8 cellular contexts compared by ENCODE assay signal in genomic region chr2:38600242-38600891, GRCh38. TPM values are rescaled to one million over a fixed set of nuclear protein-coding genes. Genes with fewer than 3 reads are reported as not detected.
DNase-seq lines count a peak whose midpoint lies in the region; ATAC-seq, FAIRE-seq and TF ChIP-seq lines count a peak whose summit lies in the region.

No MANE protein-coding gene starts in this region.

- H3K27me3 Mint-ChIP-seq in activated T-helper 2 cell treated with anti-CD3 and anti-CD28 coated beads, Interferon-gamma antibody, Interleukin-2, Interleukin-4, amounts not matched to agents 10 μg/mL and 5 μg/mL and 100 μg/mL, durations not matched to agents 14 hours and 24 hours and 36 hours (ENCODE audit: low read depth): no peaks in the 10 kb centered on the region

- H3K9ac ChIP-seq in kidney (ENCODE audit: low read length in 2 of 2): no peak overlapping the region

- peak overlapping the region; percentile 56 to 79 for H3K4me3 ChIP-seq in kidney (ENCODE audit: low read length in 2 of 2)
- H3K4me3 ChIP-seq in upper lobe of right lung: peak overlapping the region; percentile 83

- no peaks in the 10 kb centered on the region for H3K36me3 ChIP-seq in kidney (ENCODE audit: control insufficient read depth in 1 of 2, insufficient read depth in 2 of 2, low read length in 2 of 2)
- no peaks in the 10 kb centered on the region for H3K36me3 ChIP-seq in upper lobe of right lung

- no peaks in the 10 kb centered on the region for H3K27me3 ChIP-seq in upper lobe of right lung

- FAIRE-seq in kidney (lab: Jason Lieb, UNC): no peak

- peak; percentile 27 for DNase-seq in stimulated activated CD4-positive, alpha-beta T cell treated with anti-CD3 and anti-CD28 coated beads, Interleukin-4, amount 100 ng/mL, for 24 hours
- DNase-seq in stimulated activated CD4-positive, alpha-beta T cell treated with anti-CD3 and anti-CD28 coated beads, Interleukin-1b, Interleukin-23, amount 100 ng/mL, for 48 hours: no peak
- DNase-seq in activated T-helper 2 cell treated with anti-CD3 and anti-CD28 coated beads, Interferon-gamma antibody, Interleukin-2, Interleukin-4, amounts not matched to agents 10 μg/mL and 5 μg/mL and 100 μg/mL, durations not matched to agents 14 hours and 24 hours and 36 hours (ENCODE audit: low spot score): no peak
- DNase-seq in kidney (peak; percentile 59), upper lobe of right lung (no peak), NCI-H2081 treated with DMSO at 0.1 percent for 48 hours (lab: John Stamatoyannopoulos, UW) (no peak), KG1 (lab: John Stamatoyannopoulos, UW) (no peak), putamen (ENCODE audit: low spot score) (no peak)

- H3K9me3 Mint-ChIP-seq in activated T-helper 2 cell treated with anti-CD3 and anti-CD28 coated beads, Interferon-gamma antibody, Interleukin-2, Interleukin-4, amounts not matched to agents 10 μg/mL and 5 μg/mL and 100 μg/mL, durations not matched to agents 14 hours and 24 hours and 36 hours: no peaks in the 10 kb centered on the region

- H3K9me3 ChIP-seq in kidney (ENCODE audit: control insufficient read depth in 1 of 2, low read length in 2 of 2) (no peaks in the 10 kb centered on the region), upper lobe of right lung (no peaks in the 10 kb centered on the region)

- no peak for TF ChIP-seq CTCF in kidney (IDR thresholded peaks at IDR 0.05; ENCODE audit: borderline replicate concordance, extremely low read depth, insufficient read depth)
- no peak for TF ChIP-seq CTCF in upper lobe of right lung (IDR thresholded peaks at IDR 0.05)

- intact Hi-C loops in activated T-helper 2 cell treated with anti-CD3 and anti-CD28 coated beads, Interferon-gamma antibody, Interleukin-2, Interleukin-4, amounts not matched to agents 10 μg/mL and 5 μg/mL and 100 μg/mL, durations not matched to agents 14 hours and 24 hours and 36 hours (cut with micrococcal nuclease): no loop called here
- intact Hi-C loops in kidney (cut with DNase I) (no loop called here), upper lobe of right lung (cut with DNase I) (no loop called here)

- peaks cover 63% of the 10 kb centered on the region for H3K4me1 Mint-ChIP-seq in activated T-helper 2 cell treated with anti-CD3 and anti-CD28 coated beads, Interferon-gamma antibody, Interleukin-2, Interleukin-4, amounts not matched to agents 10 μg/mL and 5 μg/mL and 100 μg/mL, durations not matched to agents 14 hours and 24 hours and 36 hours (ENCODE audit: low read depth)

- H3K36me3 Mint-ChIP-seq in activated T-helper 2 cell treated with anti-CD3 and anti-CD28 coated beads, Interferon-gamma antibody, Interleukin-2, Interleukin-4, amounts not matched to agents 10 μg/mL and 5 μg/mL and 100 μg/mL, durations not matched to agents 14 hours and 24 hours and 36 hours (ENCODE audit: low read depth): peaks cover 38% of the 10 kb centered on the region

- H3K27ac ChIP-seq in kidney (ENCODE audit: low read depth in 2 of 2, low read length in 2 of 2): no peak overlapping the region
- peak overlapping the region; percentile 58 for H3K27ac ChIP-seq in upper lobe of right lung

- peak overlapping the region; percentile 90 for H3K4me3 Mint-ChIP-seq in activated T-helper 2 cell treated with anti-CD3 and anti-CD28 coated beads, Interferon-gamma antibody, Interleukin-2, Interleukin-4, amounts not matched to agents 10 μg/mL and 5 μg/mL and 100 μg/mL, durations not matched to agents 14 hours and 24 hours and 36 hours (ENCODE audit: low read depth)

- peak overlapping the region; percentile 64 for H3K27ac Mint-ChIP-seq in activated T-helper 2 cell treated with anti-CD3 and anti-CD28 coated beads, Interferon-gamma antibody, Interleukin-2, Interleukin-4, amounts not matched to agents 10 μg/mL and 5 μg/mL and 100 μg/mL, durations not matched to agents 14 hours and 24 hours and 36 hours

- H3K4me1 ChIP-seq in kidney (ENCODE audit: control insufficient read depth in 1 of 2, insufficient read depth in 1 of 2, low read depth in 1 of 2, low read length in 2 of 2) (peaks cover 7 to 26% of the 10 kb centered on the region in 2 donors), upper lobe of right lung (peaks cover 46% of the 10 kb centered on the region)

- ATAC-seq in upper lobe of right lung: no peak

RNA-seq across cellular contexts. Expression of gene HNRNPLL, which starts 2.4 kb away (rescaled TPM):
- total RNA-seq in activated T-helper 2 cell treated with anti-CD3 and anti-CD28 coated beads, Interferon-gamma antibody, Interleukin-2, Interleukin-4, amounts not matched to agents 10 μg/mL and 5 μg/mL and 100 μg/mL, durations not matched to agents 14 hours and 24 hours and 36 hours: 65.7 and 67.7 TPM in 2 replicates
- total RNA-seq in kidney (51.0 TPM), upper lobe of right lung (56.8 TPM)
- 15.5 TPM for polyA plus RNA-seq in kidney (ENCODE audit: insufficient read depth, low read depth, low replicate concordance)

Comparison
In these comparisons a context has a peak if more than half of its experiments do, and no peak if none do; other contexts are left out.
1. DNase-seq: peak in stimulated activated CD4-positive, alpha-beta T cell treated with anti-CD3 and anti-CD28 coated beads, Interleukin-4, amount 100 ng/mL, for 24 hours (single experiment) and kidney (single experiment); none in stimulated activated CD4-positive, alpha-beta T cell treated with anti-CD3 and anti-CD28 coated beads, Interleukin-1b, Interleukin-23, amount 100 ng/mL, for 48 hours (single experiment), activated T-helper 2 cell treated with anti-CD3 and anti-CD28 coated beads, Interferon-gamma antibody, Interleukin-2, Interleukin-4, amounts not matched to agents 10 μg/mL and 5 μg/mL and 100 μg/mL, durations not matched to agents 14 hours and 24 hours and 36 hours (single experiment), upper lobe of right lung (single experiment), NCI-H2081 treated with DMSO at 0.1 percent for 48 hours (single experiment), KG1 (single experiment) and putamen (single experiment).